In genomic region chr2:192161670-192162290, GRCh38 we compare ENCODE assay signal across 12 cellular contexts. TPM values are rescaled to one million over a fixed set of nuclear protein-coding genes. Genes with fewer than 3 reads are reported as not detected.
DNase-seq lines count a peak whose midpoint lies in the region; FAIRE-seq and TF ChIP-seq lines count a peak whose summit lies in the region.
"Had no signal": no experiment of that assay in that cellular context is flagged by ENCODE, and none has a peak within 500 bp of the region (broad histone marks: within the 10 kb centered on the region; RNA-seq: fewer than 3 reads in every experiment).

No MANE protein-coding gene starts in this region.

- H3K4me2 ChIP-seq in OCI-LY7 (ENCODE audit: low read length) (no peak overlapping the region), parathyroid adenoma (ENCODE audit: low read length) (no peak overlapping the region)

- H3K36me3 ChIP-seq in OCI-LY7 (ENCODE audit: insufficient read depth, low read length) (no peaks in the 10 kb centered on the region), parathyroid adenoma (ENCODE audit: control insufficient read depth, insufficient read depth, low read length) (no peaks in the 10 kb centered on the region), tibial artery (no peaks in the 10 kb centered on the region)
- H3K36me3 ChIP-seq: esophagus squamous epithelium, thyroid gland had no signal

- H2AFZ ChIP-seq in OCI-LY7 (ENCODE audit: low read length) (peak overlapping the region; percentile 22; the same call in 1 of the 2 replicates), parathyroid adenoma (peak overlapping the region; percentile 24)

- H3K9ac ChIP-seq in parathyroid adenoma = no peak overlapping the region

- H3K79me2 ChIP-seq in OCI-LY7 (ENCODE audit: insufficient read depth, low read depth, low read length) = no peaks in the 10 kb centered on the region
- H3K79me2 ChIP-seq in parathyroid adenoma = no peaks in the 10 kb centered on the region

- no peaks in the 10 kb centered on the region for H3K9me3 ChIP-seq in OCI-LY7 (ENCODE audit: low read length)
- no peaks in the 10 kb centered on the region for H3K9me3 ChIP-seq in parathyroid adenoma (ENCODE audit: control insufficient read depth, low read length)
- H3K9me3 ChIP-seq in tibial artery = no peaks in the 10 kb centered on the region
- H3K9me3 ChIP-seq: body of pancreas, esophagus squamous epithelium, thyroid gland had no signal

- no peaks in the 10 kb centered on the region for H3K9me2 ChIP-seq in OCI-LY7 (ENCODE audit: insufficient read depth, low read length)

- TF ChIP-seq CTCF in OCI-LY7 (conservative IDR thresholded peaks at IDR 0.05; ENCODE audit: low read length) (no peak), parathyroid adenoma (IDR thresholded peaks at IDR 0.05) (no peak), tibial artery (IDR thresholded peaks at IDR 0.05) (no peak)

- no peaks in the 10 kb centered on the region for H4K20me1 ChIP-seq in OCI-LY7 (ENCODE audit: insufficient read depth, low read length)

- TF ChIP-seq POLR2A in H54 (IDR thresholded peaks at IDR 0.05; ENCODE audit: low read depth, low read length) = no peak

- BruUV-seq in OCI-LY7 (replicated peaks; lab: Mats Ljungman, UMichigan) = no TSS peak

- POLR2A ChIA-PET in OCI-LY7 (lab: Charles Lee) = interaction anchor here (0.8 to 1.4 kb wide), 4 partner anchors 11 to 176 kb away, joined by 3 to 6 read pairs (median 3); no protein-coding TSS in a partner anchor

- H3K27me3 ChIP-seq in parathyroid adenoma (ENCODE audit: control insufficient read depth, insufficient read depth, low read length) (no peaks in the 10 kb centered on the region), tibial artery (no peaks in the 10 kb centered on the region)
- H3K27me3 ChIP-seq: body of pancreas, esophagus squamous epithelium, thyroid gland had no signal

- intact Hi-C loops in OCI-LY7 (cut with micrococcal nuclease; ENCODE audit: unreplicated experiment) = loop anchor here (1.0 to 2.0 kb wide), 3 partner anchors 349 to 606 kb away; no protein-coding TSS in a partner anchor
- intact Hi-C loops in tibial artery (cut with DNase I; ENCODE audit: low total_unique reads) = loop anchor here (2.0 to 5.0 kb wide), 2 partner anchors 347 to 609 kb away; no protein-coding TSS in a partner anchor

- no peaks in the 10 kb centered on the region for H3K4me1 ChIP-seq in OCI-LY7 (ENCODE audit: insufficient read depth, low read length, poor library complexity, severe bottlenecking)
- no peaks in the 10 kb centered on the region for H3K4me1 ChIP-seq in parathyroid adenoma
- H3K4me1 ChIP-seq in tibial artery = peaks cover 0 to 4% (median 0%) of the 10 kb centered on the region in 4 donors
- H3K4me1 ChIP-seq: body of pancreas had no signal

- CTCF ChIA-PET in OCI-LY7 (lab: Charles Lee; ENCODE audit: unreplicated experiment) = interaction anchor here (1.1 kb wide), 2 partner anchors 169 to 607 kb away, joined by 3 read pairs; no protein-coding TSS in a partner anchor

- no peak for DNase-seq in H54 (ENCODE audit: insufficient read length, low spot score)
- DNase-seq in OCI-LY7 (ENCODE audit: low spot score) = peak; percentile 4
- peak; percentile 37 to 55 for DNase-seq in dermis microvascular lymphatic vessel endothelial cell (ENCODE audit: low read depth in 2 of 2)
- no peak for DNase-seq in DMS114 treated with DMSO at 0.1 percent for 48 hours (lab: John Stamatoyannopoulos, UW; ENCODE audit: unreplicated experiment)
- no peak for DNase-seq in epidermal melanocyte (ENCODE audit: insufficient read length, low spot score)
- no peak for DNase-seq in tibial artery
- no peak for DNase-seq in NCI-H748 (lab: John Stamatoyannopoulos, UW; ENCODE audit: unreplicated experiment)

- H3K27ac ChIP-seq in OCI-LY7 (ENCODE audit: low read depth, low read length, poor library complexity, severe bottlenecking) (no peak overlapping the region), parathyroid adenoma (no peak overlapping the region), tibial artery (no peak overlapping the region)
- H3K27ac ChIP-seq: body of pancreas, thyroid gland had no signal

- H3K4me3 ChIP-seq in OCI-LY7 (ENCODE audit: low read depth, low read length, poor library complexity, severe bottlenecking) = no peak overlapping the region
- H3K4me3 ChIP-seq in parathyroid adenoma (ENCODE audit: low read depth, low read length) = no peak overlapping the region
- no peak overlapping the region for H3K4me3 ChIP-seq in tibial artery
- H3K4me3 ChIP-seq: body of pancreas, thyroid gland had no signal

- peak; percentile 62 for FAIRE-seq in H54 (lab: Jason Lieb, UNC)

RNA-seq across cellular contexts. Expression of gene TMEFF2, which starts 33.0 kb away (rescaled TPM):
- total RNA-seq in OCI-LY7 (2014; rRNA removed; shearing (Covaris generic)) = not detected in 2 replicates
- total RNA-seq in OCI-LY7 (2022) (not detected in 2 replicates), dermis microvascular lymphatic vessel endothelial cell (not detected in 2 replicates)
- total RNA-seq: body of pancreas; T-helper 1 cell treated with Interleukin-12 subunit alpha and Interleukin-12 subunit beta and Interleukin-4 antibody, amounts not matched to agents 30 ng/mL and 1 ng/mL, for 36 hours had no signal

Comparison
In these comparisons a context has a peak if more than half of its experiments do, and no peak if none do; other contexts are left out.
1. DNase-seq: peak in OCI-LY7 (single experiment) and dermis microvascular lymphatic vessel endothelial cell (2 of 2); none in H54 (single experiment), DMS114 treated with DMSO at 0.1 percent for 48 hours (single experiment), epidermal melanocyte (single experiment), tibial artery (0 of 2) and NCI-H748 (single experiment).